In genomic region chr9:65675589-65676021, GRCh38 we compare ENCODE assay signal across 8 cellular contexts. TPM values are rescaled to one million over a fixed set of nuclear protein-coding genes. Genes with fewer than 3 reads are reported as not detected.
A peak's percentile ranks its signal among the peaks of the same experiment; 100 is the strongest.
DNase-seq lines count a peak whose midpoint lies in the region; ATAC-seq and TF ChIP-seq lines count a peak whose summit lies in the region.
"Not testable (repeated sequence)": the region's sequence is repeated elsewhere in the genome, so short reads cannot be mapped to it uniquely, and the experiment has no call there.

Gene ZNG1E (plus strand): TSS chr9:65675928. CDS start chr9:65675977, 49 bp downstream.

- TF ChIP-seq EP300 in gastroesophageal sphincter (IDR thresholded peaks at IDR 0.05), result not testable (repeated sequence)

- H3K4me3 ChIP-seq in GM12865 (ENCODE audit: low read depth, low read length), result peak within 1 kb of the TSS; percentile 47
- peak within 1 kb of the TSS; percentile 26 for H3K4me3 ChIP-seq in NT2/D1 (ENCODE audit: insufficient read length, low read depth)
- not testable (repeated sequence) for H3K4me3 ChIP-seq in body of pancreas
- H3K4me3 ChIP-seq in gastroesophageal sphincter, result peak within 1 kb of the TSS; percentile 52 to 75
- peak within 1 kb of the TSS; percentile 27 for H3K4me3 ChIP-seq in mesodermal cell (ENCODE audit: extremely low read depth, insufficient read depth, low read length, poor library complexity, severe bottlenecking)
- peak within 1 kb of the TSS; percentile 13 to 63 (median 41) for H3K4me3 ChIP-seq in spleen
- H3K4me3 ChIP-seq in thyroid gland (replicated peaks in 1 of 3), result peak within 1 kb of the TSS in 1 of 3 donors; percentile 26

- DNase-seq in GM12865 (ENCODE audit: low read depth) (peak; percentile 82), NT2/D1 (ENCODE audit: low read depth, low spot score) (peak; percentile 15), body of pancreas (peak; percentile 80 to 86 (median 82)), spleen (peak; percentile 91), thyroid gland (peak; percentile 84 to 89)
- DNase-seq in activated CD8-positive, alpha-beta T cell treated with anti-CD3 and anti-CD28 coated beads for 36 hours, result peak; percentile 55

- CTCF ChIA-PET in activated CD8-positive, alpha-beta T cell treated with anti-CD3 and anti-CD28 coated beads for 36 hours (lab: Charles Lee), result not testable (repeated sequence)

- POLR2A ChIA-PET in activated CD8-positive, alpha-beta T cell treated with anti-CD3 and anti-CD28 coated beads for 36 hours (lab: Charles Lee), result not testable (repeated sequence)

- TF ChIP-seq POLR2A in body of pancreas (IDR thresholded peaks at IDR 0.05) (peak in 1 of 3 donors; percentile 10), thyroid gland (IDR thresholded peaks at IDR 0.05) (peak in 1 of 2 donors; percentile 30)
- not testable (repeated sequence) for TF ChIP-seq POLR2A in gastroesophageal sphincter (IDR thresholded peaks at IDR 0.05); spleen (IDR thresholded peaks at IDR 0.05)

- H3K9ac ChIP-seq in NT2/D1 (ENCODE audit: insufficient read length, low read depth), result peak within 1 kb of the TSS; percentile 50

- H3K36me3 ChIP-seq in NT2/D1 (ENCODE audit: insufficient read depth, insufficient read length, low read length); body of pancreas (replicated peaks in 1 of 2; ENCODE audit: insufficient read depth in 1 of 2, low read depth in 2 of 2); gastroesophageal sphincter; mesodermal cell (ENCODE audit: control insufficient read depth, insufficient read depth, low read length); thyroid gland: not testable (repeated sequence)
- peaks cover 0 to 11% (median 1%) of the 10 kb centered on the region in 6 donors for H3K36me3 ChIP-seq in spleen

- not testable (repeated sequence) for H3K4me1 ChIP-seq in NT2/D1 (ENCODE audit: insufficient read depth, insufficient read length); body of pancreas; gastroesophageal sphincter; mesodermal cell (ENCODE audit: control insufficient read depth, insufficient read depth, low read length, poor library complexity, severe bottlenecking); thyroid gland
- peaks cover 0 to 12% (median 1%) of the 10 kb centered on the region in 6 donors for H3K4me1 ChIP-seq in spleen

- intact Hi-C loops in activated CD8-positive, alpha-beta T cell treated with anti-CD3 and anti-CD28 coated beads for 36 hours (cut with micrococcal nuclease); body of pancreas (cut with DNase I); spleen (cut with DNase I; ENCODE audit: low total_unique reads); thyroid gland (cut with DNase I): not testable (repeated sequence)

- peak within 1 kb of the TSS; percentile 77 for H3K27ac Mint-ChIP-seq in activated CD8-positive, alpha-beta T cell treated with anti-CD3 and anti-CD28 coated beads for 36 hours

- 0% methylated on average over 3 of the region's 33 CpGs; no CpG with 5 or more reads in 1 of the 2 donors for whole genome bisulfite sequencing in body of pancreas, 2 donors
- WGBS in gastroesophageal sphincter (ENCODE audit: low coverage in 1 of 2), 2 donors, result no CpG with 5 or more reads among the region's 33 CpGs
- no CpG with 5 or more reads among the region's 33 CpGs for WGBS in mesodermal cell (ENCODE audit: insufficient coverage in 2 of 2), 2 experiments
- WGBS in spleen, 5 donors, result 0 to 1% (median 0%) methylated on average over 1 to 23 of the region's 33 CpGs
- 0% methylated on average over 2 to 5 of the region's 33 CpGs for WGBS in thyroid gland, 2 donors

- not testable (repeated sequence) for H3K27me3 ChIP-seq in NT2/D1 (ENCODE audit: insufficient read depth, insufficient read length); body of pancreas; gastroesophageal sphincter; spleen (replicated peaks in 1 of 7); thyroid gland

- not testable (repeated sequence) for H3K27me3 Mint-ChIP-seq in activated CD8-positive, alpha-beta T cell treated with anti-CD3 and anti-CD28 coated beads for 36 hours

- H3K9me3 Mint-ChIP-seq in activated CD8-positive, alpha-beta T cell treated with anti-CD3 and anti-CD28 coated beads for 36 hours, result not testable (repeated sequence)

- TF ChIP-seq CTCF in GM12865 (IDR thresholded peaks at IDR 0.05; ENCODE audit: insufficient read depth, low read depth, low read length, missing control alignments); activated CD8-positive, alpha-beta T cell treated with anti-CD3 and anti-CD28 coated beads for 36 hours (IDR thresholded peaks at IDR 0.05); body of pancreas (IDR thresholded peaks at IDR 0.05); gastroesophageal sphincter (IDR thresholded peaks at IDR 0.05); spleen (IDR thresholded peaks at IDR 0.05 in 8 of 11, conservative IDR thresholded peaks at IDR 0.05 in 3 of 11); thyroid gland (IDR thresholded peaks at IDR 0.05): not testable (repeated sequence)

- not testable (repeated sequence) for H3K36me3 Mint-ChIP-seq in activated CD8-positive, alpha-beta T cell treated with anti-CD3 and anti-CD28 coated beads for 36 hours (ENCODE audit: low read depth)

- not testable (repeated sequence) for ATAC-seq in activated CD8-positive, alpha-beta T cell treated with anti-CD3 and anti-CD28 coated beads for 36 hours; body of pancreas; gastroesophageal sphincter

- H3K27ac ChIP-seq in body of pancreas, result peak within 1 kb of the TSS in 3 of 4 donors; percentile 59 to 72 (median 70)
- H3K27ac ChIP-seq in gastroesophageal sphincter, result peak within 1 kb of the TSS; percentile 57 to 80 (median 78)
- H3K27ac ChIP-seq in mesodermal cell (ENCODE audit: low read depth, low read length, severe bottlenecking); thyroid gland: not testable (repeated sequence)
- H3K27ac ChIP-seq in spleen, result peak within 1 kb of the TSS; percentile 42 to 80 (median 74)

- peak within 1 kb of the TSS; percentile 72 for H3K4me3 Mint-ChIP-seq in activated CD8-positive, alpha-beta T cell treated with anti-CD3 and anti-CD28 coated beads for 36 hours

- H3K9me3 ChIP-seq in NT2/D1 (ENCODE audit: insufficient read depth, low read length); body of pancreas; gastroesophageal sphincter; mesodermal cell (ENCODE audit: control insufficient read depth, low read length); spleen; thyroid gland: not testable (repeated sequence)

- not testable (repeated sequence) for H3K4me1 Mint-ChIP-seq in activated CD8-positive, alpha-beta T cell treated with anti-CD3 and anti-CD28 coated beads for 36 hours (ENCODE audit: low read depth)

RNA-seq across cellular contexts. Expression of gene ZNG1E, which starts in this region (rescaled TPM):
- 10 to 100 TPM; 59.8 to 62.4 TPM for total RNA-seq in activated CD8-positive, alpha-beta T cell treated with anti-CD3 and anti-CD28 coated beads for 36 hours
- 10 to 100 TPM; 39.6 to 52.4 TPM for total RNA-seq in body of pancreas
- 10 to 100 TPM; 16.1 to 56.0 (median 31.4) TPM for total RNA-seq in gastroesophageal sphincter
- polyA plus RNA-seq in mesodermal cell (2013, experiment 1 of 2), result 30.1 TPM
- 31.4 TPM for polyA plus RNA-seq in mesodermal cell (2013, experiment 2 of 2)
- 10 to 100 TPM; 41.8 to 96.4 (median 55.8) TPM for total RNA-seq in spleen
- polyA plus RNA-seq in spleen, result 10 to 100 TPM; 53.8 to 97.8 (median 78.4) TPM
- total RNA-seq in thyroid gland, result 10 to 100 TPM; 58.9 to 92.4 (median 76.4) TPM

Comparison
In these comparisons a context has a peak if more than half of its experiments do, and no peak if none do; other contexts are left out.
1. DNase-seq: peak in every context shown above with its lines; median percentile 91 in spleen; 86 in thyroid gland; 82 in GM12865; 82 in body of pancreas; 55 in activated CD8-positive, alpha-beta T cell treated with anti-CD3 and anti-CD28 coated beads for 36 hours; 15 in NT2/D1.